Comparison of ENCODE assay signal across 13 cellular contexts in genomic region chr12:92002673-92003382, GRCh38.
DNase-seq lines count a peak whose midpoint lies in the region; ATAC-seq lines count a peak whose summit lies in the region.
"Had no signal": no experiment of that assay in that cellular context is flagged by ENCODE, and none has a peak within 500 bp of the region (broad histone marks: within the 10 kb centered on the region; RNA-seq: fewer than 3 reads in every experiment).

No MANE protein-coding gene starts in this region.

- no peaks in the 10 kb centered on the region for H3K27me3 ChIP-seq in CD4-positive, alpha-beta memory T cell (ENCODE audit: insufficient read depth, low read length)
- H3K27me3 ChIP-seq in endocrine pancreas (ENCODE audit: control insufficient read depth, insufficient read depth, low read length) = no peaks in the 10 kb centered on the region

- peaks cover 4 to 27% (median 11%) of the 10 kb centered on the region in 8 donors for H3K9me3 Mint-ChIP-seq in CD4-positive, alpha-beta memory T cell
- H3K9me3 Mint-ChIP-seq in naive thymus-derived CD8-positive, alpha-beta T cell = peaks cover 9 to 36% (median 26%) of the 10 kb centered on the region in 9 donors

- no peak overlapping the region for H3K9ac ChIP-seq in endocrine pancreas (ENCODE audit: control insufficient read depth, insufficient read depth, low read length)

- no peak for DNase-seq in CD4-positive, alpha-beta memory T cell
- DNase-seq in NCI-H446 (lab: John Stamatoyannopoulos, UW) (peak; percentile 10 to 69), sciatic nerve (ENCODE audit: low spot score) (no peak), head of caudate nucleus (no peak), NCI-H2029 (lab: John Stamatoyannopoulos, UW) (no peak)
- DNase-seq in naive thymus-derived CD8-positive, alpha-beta T cell = no peak
- DNase-seq: KBM-7; NCI-H187; stimulated activated CD4-positive, alpha-beta T cell treated with anti-CD3 and anti-CD28 coated beads, Interleukin-4, amount 100 ng/mL, for 1 hour; SW 1271 had no signal

- peaks cover 9 to 16% of the 10 kb centered on the region in 2 donors for H3K36me3 Mint-ChIP-seq in CD4-positive, alpha-beta memory T cell
- peaks cover 0 to 31% (median 27%) of the 10 kb centered on the region in 3 donors for H3K36me3 Mint-ChIP-seq in naive thymus-derived CD8-positive, alpha-beta T cell

- CTCF ChIA-PET in CD4-positive, alpha-beta memory T cell (lab: Charles Lee; ENCODE audit: partially characterized antibody) = interaction anchor here (0.9 kb wide), 1 partner anchor 28 kb away, joined by 4 read pairs; no protein-coding TSS in a partner anchor

- no peak overlapping the region for H3K4me3 ChIP-seq in CD4-positive, alpha-beta memory T cell (ENCODE audit: low read length in 2 of 2)
- H3K4me3 ChIP-seq in endocrine pancreas (ENCODE audit: control insufficient read depth, insufficient read depth, low read length) = peak overlapping the region; percentile 8
- H3K4me3 ChIP-seq: prostate gland had no signal

- H3K4me1 ChIP-seq in CD4-positive, alpha-beta memory T cell (ENCODE audit: insufficient read depth, low read length) = peaks cover 19% of the 10 kb centered on the region
- H3K4me1 ChIP-seq in endocrine pancreas (ENCODE audit: control insufficient read depth, insufficient read depth, low read length) = peaks cover 6% of the 10 kb centered on the region
- H3K4me1 ChIP-seq: prostate gland had no signal

- no peaks in the 10 kb centered on the region for H3K27me3 Mint-ChIP-seq in CD4-positive, alpha-beta memory T cell
- H3K27me3 Mint-ChIP-seq in naive thymus-derived CD8-positive, alpha-beta T cell = no peaks in the 10 kb centered on the region
- H3K27me3 Mint-ChIP-seq: memory B cell had no signal

- no peaks in the 10 kb centered on the region for H3K36me3 ChIP-seq in CD4-positive, alpha-beta memory T cell (ENCODE audit: insufficient read depth, low read length)
- no peaks in the 10 kb centered on the region for H3K36me3 ChIP-seq in endocrine pancreas (ENCODE audit: control insufficient read depth, insufficient read depth, low read length)
- H3K36me3 ChIP-seq: prostate gland had no signal

- no peaks in the 10 kb centered on the region for H3K9me3 ChIP-seq in CD4-positive, alpha-beta memory T cell (ENCODE audit: control insufficient read depth in 1 of 2, low read length in 2 of 2)
- H3K9me3 ChIP-seq in endocrine pancreas (ENCODE audit: control insufficient read depth, low read length) = no peaks in the 10 kb centered on the region
- H3K9me3 ChIP-seq: prostate gland had no signal

- H3K27ac ChIP-seq in CD4-positive, alpha-beta memory T cell (ENCODE audit: low read depth, low read length) = no peak overlapping the region
- H3K27ac ChIP-seq: prostate gland had no signal

- POLR2A ChIA-PET in CD4-positive, alpha-beta memory T cell (lab: Charles Lee; ENCODE audit: partially characterized antibody) = interaction anchor here (0.9 to 1.7 kb wide), 4 partner anchors 131 to 142 kb away, joined by 3 to 14 read pairs (median 4); partner anchors contain the start of gene BTG1
- POLR2A ChIA-PET in naive thymus-derived CD8-positive, alpha-beta T cell (lab: Charles Lee) = interaction anchor here (0.5 to 1.5 kb wide), 7 partner anchors 10 to 142 kb away, joined by 3 to 10 read pairs (median 3); partner anchors contain the start of gene BTG1

- H3K4me1 Mint-ChIP-seq in CD4-positive, alpha-beta memory T cell = peaks cover 30 to 58% (median 37%) of the 10 kb centered on the region in 4 donors
- H3K4me1 Mint-ChIP-seq in naive thymus-derived CD8-positive, alpha-beta T cell = peaks cover 28 to 60% (median 58%) of the 10 kb centered on the region in 4 donors

- H3K27ac Mint-ChIP-seq in CD4-positive, alpha-beta memory T cell = peak overlapping the region in 6 of 7 donors; percentile 2 to 90 (median 44)
- H3K27ac Mint-ChIP-seq in naive thymus-derived CD8-positive, alpha-beta T cell = peak overlapping the region; percentile 78 to 96 (median 88)
- H3K27ac Mint-ChIP-seq: memory B cell had no signal

- peak; percentile 54 to 74 for ATAC-seq in naive thymus-derived CD8-positive, alpha-beta T cell
- ATAC-seq in sciatic nerve = no peak

- peak overlapping the region in 1 of 8 donors; percentile 8 for H3K4me3 Mint-ChIP-seq in CD4-positive, alpha-beta memory T cell
- H3K4me3 Mint-ChIP-seq in naive thymus-derived CD8-positive, alpha-beta T cell = peak overlapping the region; percentile 23 to 79 (median 60)
- H3K4me3 Mint-ChIP-seq: memory B cell had no signal

- intact Hi-C loops in CD4-positive, alpha-beta memory T cell (cut with micrococcal nuclease) = no loop called here
- intact Hi-C loops in sciatic nerve (cut with DNase I) = no loop called here
- intact Hi-C loops in head of caudate nucleus (cut with DNase I) = no loop called here

Comparison
In these comparisons a context has a peak if more than half of its experiments do, and no peak if none do; other contexts are left out.
1. DNase-seq: peak in NCI-H446 (2 of 2); none in CD4-positive, alpha-beta memory T cell (0 of 5), naive thymus-derived CD8-positive, alpha-beta T cell (0 of 10), sciatic nerve (single experiment), head of caudate nucleus (0 of 42) and NCI-H2029 (single experiment).